18 cellular contexts compared by ENCODE assay signal in the genomic region with DNA sequence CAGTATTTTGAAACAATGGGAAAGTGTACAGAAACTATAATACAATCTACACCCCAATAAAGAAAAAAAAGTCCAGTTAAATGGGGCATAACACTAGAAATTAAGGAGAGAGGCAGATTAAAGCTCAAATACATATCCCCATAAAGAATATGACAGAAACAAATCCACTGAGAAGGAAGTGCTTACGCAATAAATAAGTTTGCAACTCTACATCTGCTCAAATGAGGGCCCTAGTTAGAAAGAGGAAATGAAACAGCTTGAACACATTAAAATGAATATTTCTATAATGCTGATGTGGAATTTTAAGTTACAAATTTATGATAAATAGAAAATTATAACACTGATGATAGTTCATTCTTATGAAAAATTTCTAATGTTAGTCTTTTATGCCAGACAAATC.
DNase-seq lines count a peak whose midpoint lies in the region; ATAC-seq, FAIRE-seq and TF ChIP-seq lines count a peak whose summit lies in the region.
"Had no signal": no experiment of that assay in that cellular context is flagged by ENCODE, and none has a peak within 500 bp of the region (broad histone marks: within the 10 kb centered on the region; RNA-seq: fewer than 3 reads in every experiment).

No MANE protein-coding gene starts in this region.

- CTCF ChIA-PET in H1 (lab: Charles Lee; ENCODE audit: partially characterized antibody) = no interaction called here

- H3K9ac ChIP-seq in H1 (replicated peaks in 1 of 4; ENCODE audit: extremely low read depth in 1 of 4, low read depth in 3 of 4, low read length in 3 of 4) = no peak overlapping the region

- no peaks in the 10 kb centered on the region for H3K79me1 ChIP-seq in H1 (ENCODE audit: low read depth, low read length)

- TF ChIP-seq RAD21 in H1 (IDR thresholded peaks at IDR 0.05 in 1 of 2, conservative IDR thresholded peaks at IDR 0.05 in 1 of 2; ENCODE audit: low read depth in 2 of 2, low read length in 2 of 2) = no peak

- H4K20me1 ChIP-seq in H1 (replicated peaks in 1 of 2; ENCODE audit: control insufficient read depth in 1 of 2, insufficient read depth in 2 of 2, low read length in 2 of 2) = no peaks in the 10 kb centered on the region

- H3K27ac ChIP-seq in H1 (ENCODE audit: low read depth, low read length) (no peak overlapping the region), upper lobe of right lung (no peak overlapping the region), SJCRH30 (no peak overlapping the region)
- H3K27ac ChIP-seq: esophagus squamous epithelium, ovary, stomach had no signal

- H2BK20ac ChIP-seq in H1 (ENCODE audit: low read length) = no peak overlapping the region

- WGBS in H1 (ENCODE audit: extremely low coverage in 1 of 2, insufficient coverage in 1 of 2, insufficient read length in 1 of 2, insufficient replicate concordance in 2 of 2, low coverage in 1 of 2, low lambda C conversion rate in 2 of 2, missing lambda C conversion rate in 1 of 2), 2 experiments = 95% methylated on average over 1 of the region's 1 CpG; no CpG with 5 or more reads in 1 of the 2 experiments

- H2BK120ac ChIP-seq in H1 (replicated peaks; ENCODE audit: low read depth, low read length) = no peak overlapping the region

- FAIRE-seq in H1 (lab: Jason Lieb, UNC) = no peak
- FAIRE-seq: small intestine had no signal

- no peak overlapping the region for H2BK12ac ChIP-seq in H1 (ENCODE audit: low read depth, low read length)

- H4K5ac ChIP-seq in H1 (ENCODE audit: insufficient read length, low read depth, low read length) = no peak overlapping the region

- H2BK5ac ChIP-seq in H1 (ENCODE audit: low read depth, low read length) = no peak overlapping the region

- H3K56ac ChIP-seq in H1 (replicated peaks; ENCODE audit: insufficient read length, low read depth, low read length) = no peak overlapping the region

- H2AK5ac ChIP-seq in H1 (ENCODE audit: low read depth, low read length) = no peak overlapping the region

- H3K27me3 ChIP-seq in H1 (replicated peaks in 1 of 4; ENCODE audit: control insufficient read depth in 3 of 4, extremely low read depth in 1 of 4, insufficient read depth in 3 of 4, low read length in 3 of 4) (no peaks in the 10 kb centered on the region), upper lobe of right lung (no peaks in the 10 kb centered on the region), SJCRH30 (no peaks in the 10 kb centered on the region)
- H3K27me3 ChIP-seq: esophagus squamous epithelium, ovary, stomach had no signal

- no peak overlapping the region for H3K14ac ChIP-seq in H1 (ENCODE audit: insufficient read length)

- H2BK15ac ChIP-seq in H1 (ENCODE audit: low read length) = no peak overlapping the region

- H2AFZ ChIP-seq in H1 (ENCODE audit: low read length) = no peak overlapping the region
- H2AFZ ChIP-seq: GM23338 had no signal

- H3K4me2 ChIP-seq in H1 (ENCODE audit: insufficient read depth in 1 of 2, low read depth in 2 of 2, low read length in 2 of 2) = no peak overlapping the region
- H3K4me2 ChIP-seq: GM23338 had no signal

- H3K9me3 ChIP-seq in H1 (ENCODE audit: insufficient read depth in 2 of 2, low read depth in 1 of 2, low read length in 1 of 2) (no peaks in the 10 kb centered on the region), upper lobe of right lung (no peaks in the 10 kb centered on the region), SJCRH30 (replicated peaks) (no peaks in the 10 kb centered on the region)
- H3K9me3 ChIP-seq: esophagus squamous epithelium, ovary, stomach had no signal

- H3K4ac ChIP-seq in H1 (replicated peaks; ENCODE audit: insufficient read length, low read depth, low read length) = no peak overlapping the region

- H3K4me3 ChIP-seq in H1 (ENCODE audit: extremely low read depth in 1 of 4, insufficient read depth in 2 of 4, low read depth in 3 of 4, low read length in 4 of 4) (no peak overlapping the region), upper lobe of right lung (no peak overlapping the region), SJCRH30 (no peak overlapping the region)
- H3K4me3 ChIP-seq: esophagus squamous epithelium, GM23338, ovary, stomach had no signal

- H3K36me3 ChIP-seq in H1 (ENCODE audit: control insufficient read depth in 2 of 4, insufficient read depth in 4 of 4, low read length in 3 of 4) (no peaks in the 10 kb centered on the region), upper lobe of right lung (no peaks in the 10 kb centered on the region), SJCRH30 (no peaks in the 10 kb centered on the region)
- H3K36me3 ChIP-seq: esophagus squamous epithelium, ovary, stomach had no signal

- H3K23ac ChIP-seq in H1 (ENCODE audit: insufficient read length) = no peak overlapping the region

- intact Hi-C loops in upper lobe of right lung (cut with DNase I) = no loop called here

- TF ChIP-seq EP300 in H1 (IDR thresholded peaks at IDR 0.05; ENCODE audit: borderline replicate concordance in 1 of 2, low read depth in 2 of 2, low read length in 2 of 2) = no peak

- no peak overlapping the region for H4K8ac ChIP-seq in H1 (ENCODE audit: extremely low read depth, insufficient read depth, low read length)

- no peaks in the 10 kb centered on the region for H3K79me2 ChIP-seq in H1 (ENCODE audit: control insufficient read depth in 1 of 2, insufficient read depth in 2 of 2, low read length in 2 of 2)

- ATAC-seq in GM21526 (IDR thresholded peaks at IDR 0.05; ENCODE audit: low FRiP score, unreplicated experiment) = peak; percentile 63
- peak; percentile 68 for ATAC-seq in upper lobe of right lung
- ATAC-seq in HG03571 (IDR thresholded peaks at IDR 0.05; ENCODE audit: unreplicated experiment) = no peak
- ATAC-seq: GM23338 had no signal

- POLR2A ChIA-PET in H1 (lab: Charles Lee; ENCODE audit: partially characterized antibody) = no interaction called here

- H3K4me1 ChIP-seq in H1 (replicated peaks in 1 of 4; ENCODE audit: control insufficient read depth in 3 of 4, insufficient read depth in 4 of 4, low read length in 3 of 4) = no peaks in the 10 kb centered on the region
- no peaks in the 10 kb centered on the region for H3K4me1 ChIP-seq in upper lobe of right lung
- H3K4me1 ChIP-seq in SJCRH30 = no peaks in the 10 kb centered on the region
- H3K4me1 ChIP-seq: stomach had no signal

- H3K18ac ChIP-seq in H1 (ENCODE audit: extremely low read depth, low read length) = no peak overlapping the region

- TF ChIP-seq CTCF in H1 (IDR thresholded peaks at IDR 0.05; ENCODE audit: control extremely low read depth in 1 of 3, insufficient read depth in 1 of 3, low read depth in 1 of 3, low read length in 3 of 3) (no peak), upper lobe of right lung (IDR thresholded peaks at IDR 0.05) (no peak)

- TF ChIP-seq POLR2A in H1 (IDR thresholded peaks at IDR 0.05; ENCODE audit: control extremely low read depth in 1 of 2, low read depth in 2 of 2, low read length in 2 of 2) = no peak

- DNase-seq in NOMO-1 treated with DMSO at 0.1 percent for 48 hours (lab: John Stamatoyannopoulos, UW; ENCODE audit: unreplicated experiment) = peak; percentile 90
- no peak for DNase-seq in H1 (ENCODE audit: low read depth in 1 of 2, low spot score in 2 of 2)
- DNase-seq in upper lobe of right lung = no peak
- DNase-seq in NCI-H2029 treated with DMSO at 0.1 percent for 48 hours (lab: John Stamatoyannopoulos, UW) = no peak
- DNase-seq in SJCRH30 = no peak
- DNase-seq: activated CD4-positive, CD25-positive, alpha-beta regulatory T cell treated with anti-CD3 and anti-CD28 coated beads, Interleukin-2, amount 50 U/mL, for 72 hours; activated naive CD4-positive, alpha-beta T cell; CD8-positive, alpha-beta memory T cell; esophagus squamous epithelium; GDM1; hypothalamus; NCI-H345; ovary; small intestine; stomach had no signal

- H3K23me2 ChIP-seq in H1 (ENCODE audit: low read depth, low read length) = no peaks in the 10 kb centered on the region

- no peak overlapping the region for H4K91ac ChIP-seq in H1 (replicated peaks; ENCODE audit: insufficient read length, low read length)

TF ChIP-seq in H1, 55 proteins besides CTCF, POLR2A, EP300 and RAD21:
- TF ChIP-seq CEBPB (IDR thresholded peaks at IDR 0.05; ENCODE audit: low read depth, low read length) (peak; percentile 22; the same call in 1 of the 2 replicates), ZNF274 (IDR thresholded peaks at IDR 0.05; ENCODE audit: borderline replicate concordance, extremely low read depth, low read length) (no peak)
TF ChIP-seq in H1: peak in this region for 1.
